22 cellular contexts compared by ENCODE assay signal in genomic region chr2:170423919-170424318, GRCh38.
A peak's percentile ranks its signal among the peaks of the same experiment; 100 is the strongest.
DNase-seq lines count a peak whose midpoint lies in the region; ATAC-seq, FAIRE-seq and TF ChIP-seq lines count a peak whose summit lies in the region.
"Had no signal": no experiment of that assay in that cellular context is flagged by ENCODE, and none has a peak within 500 bp of the region (broad histone marks: within the 10 kb centered on the region; RNA-seq: fewer than 3 reads in every experiment).

No MANE protein-coding gene starts in this region.

- H3K18ac ChIP-seq in trophoblast cell (ENCODE audit: low read length), result no peak overlapping the region

- H4K20me1 ChIP-seq in HepG2 (ENCODE audit: insufficient read depth, low read length), result no peaks in the 10 kb centered on the region
- H4K20me1 ChIP-seq: BLaER1 treated with 17β-estradiol and CSF1 and Interleukin-3, amounts not matched to agents 10 nM and 100 nM had no signal

- no peak for ATAC-seq in HepG2
- ATAC-seq in right lobe of liver, result no peak
- ATAC-seq in natural killer cell treated with Interleukin-12 subunit alpha and Interleukin-12 subunit beta and Interleukin-15 and Interleukin-18, amount 100 ng/mL, for 72 hours, result no peak
- ATAC-seq: A549; CD8-positive, alpha-beta T cell had no signal

- H3K79me1 ChIP-seq in trophoblast cell (ENCODE audit: low read length), result no peaks in the 10 kb centered on the region

- in situ Hi-C loops in HepG2 (cut with HindIII; ENCODE audit: extremely low pct_ligation_motif_present, low pct_unique_long_range_greater_than_20kb), result no loop called here

- H3K4me3 ChIP-seq in HepG2 (replicated peaks in 1 of 3; ENCODE audit: insufficient read depth in 1 of 3, low read depth in 2 of 3, low read length in 3 of 3) (no peak overlapping the region), right lobe of liver (no peak overlapping the region), trophoblast cell (ENCODE audit: low read depth, low read length) (no peak overlapping the region)
- H3K4me3 ChIP-seq: A549; BLaER1 treated with 17β-estradiol and CSF1 and Interleukin-3, amounts not matched to agents 10 nM and 100 nM had no signal

- TF ChIP-seq CTCF in HepG2 (CRISPR knock-in tag; IDR thresholded peaks at IDR 0.05), result peak; percentile 62
- TF ChIP-seq CTCF in right lobe of liver (IDR thresholded peaks at IDR 0.05), result no peak

- peaks cover 0 to 22% of the 10 kb centered on the region in 2 experiments; a peak in 4 of 5 replicates for H3K27me3 ChIP-seq in HepG2 (ENCODE audit: control insufficient read depth in 1 of 2, insufficient read depth in 2 of 2, low read length in 2 of 2)
- H3K27me3 ChIP-seq in right lobe of liver, result no peaks in the 10 kb centered on the region
- no peaks in the 10 kb centered on the region for H3K27me3 ChIP-seq in trophoblast cell (ENCODE audit: insufficient read depth, low read length)

- H3K9me3 Mint-ChIP-seq in natural killer cell treated with Interleukin-12 subunit alpha and Interleukin-12 subunit beta and Interleukin-15 and Interleukin-18, amount 100 ng/mL, for 72 hours, result no peaks in the 10 kb centered on the region
- H3K9me3 Mint-ChIP-seq: CD4-positive, alpha-beta T cell; CD8-positive, alpha-beta T cell had no signal

- H3K4me1 ChIP-seq in HepG2 (ENCODE audit: insufficient read depth, low read length), result peaks cover 26% of the 10 kb centered on the region
- peaks cover 0 to 11% (median 0%) of the 10 kb centered on the region in 4 donors for H3K4me1 ChIP-seq in right lobe of liver
- H3K4me1 ChIP-seq in trophoblast cell (ENCODE audit: control insufficient read depth in 1 of 2, insufficient read depth in 2 of 2, low read length in 2 of 2), result no peaks in the 10 kb centered on the region
- H3K4me1 ChIP-seq: A549 had no signal

- H2AK5ac ChIP-seq in trophoblast cell (ENCODE audit: low read length), result no peak overlapping the region

- no peak overlapping the region for H3K14ac ChIP-seq in trophoblast cell (ENCODE audit: low read length)

- no peak overlapping the region for H2BK5ac ChIP-seq in trophoblast cell (ENCODE audit: low read depth, low read length, poor library complexity)

- H3K4me1 Mint-ChIP-seq in natural killer cell treated with Interleukin-12 subunit alpha and Interleukin-12 subunit beta and Interleukin-15 and Interleukin-18, amount 100 ng/mL, for 72 hours (ENCODE audit: low read depth in 2 of 2), result peaks cover 2 to 8% of the 10 kb centered on the region in 2 donors
- H3K4me1 Mint-ChIP-seq: B cell had no signal

- no peak overlapping the region for H3K4ac ChIP-seq in trophoblast cell (ENCODE audit: low read depth, low read length)

- intact Hi-C loops in HepG2 (cut with micrococcal nuclease; ENCODE audit: unreplicated experiment) (no loop called here), right lobe of liver (cut with DNase I) (no loop called here)

- H3K27ac Mint-ChIP-seq in natural killer cell treated with Interleukin-12 subunit alpha and Interleukin-12 subunit beta and Interleukin-15 and Interleukin-18, amount 100 ng/mL, for 72 hours, result no peak overlapping the region
- H3K27ac Mint-ChIP-seq: B cell; CD4-positive, alpha-beta T cell; CD8-positive, alpha-beta T cell had no signal

- WGBS in HepG2 (ENCODE audit: low lambda C conversion rate), result 45% methylated on average over 2 of the region's 2 CpGs
- WGBS in right lobe of liver (ENCODE audit: insufficient coverage, low coverage, low lambda C conversion rate, missing lambda C conversion rate), result 82% methylated on average over 2 of the region's 2 CpGs
- no CpG with 5 or more reads among the region's 2 CpGs for WGBS in trophoblast cell (ENCODE audit: extremely low coverage, insufficient coverage, insufficient read length)

- CTCF ChIA-PET in HepG2 (lab: Yijun Ruan, JAX; ENCODE audit: low intra/inter-chr PET ratio, low total read pairs), result interaction anchor here (2.4 kb wide), 1 partner anchor 389 kb away, joined by 6 read pairs; no protein-coding TSS in a partner anchor

- no peak overlapping the region for H4K12ac ChIP-seq in trophoblast cell (ENCODE audit: low read depth, low read length)

- no peaks in the 10 kb centered on the region for H3K36me3 Mint-ChIP-seq in natural killer cell treated with Interleukin-12 subunit alpha and Interleukin-12 subunit beta and Interleukin-15 and Interleukin-18, amount 100 ng/mL, for 72 hours
- H3K36me3 Mint-ChIP-seq: CD8-positive, alpha-beta T cell had no signal

- no peaks in the 10 kb centered on the region for H3K79me2 ChIP-seq in HepG2 (ENCODE audit: insufficient read depth, low read length)
- no peaks in the 10 kb centered on the region for H3K79me2 ChIP-seq in trophoblast cell (ENCODE audit: control insufficient read depth, insufficient read depth, low read length, poor library complexity)

- H4K8ac ChIP-seq in trophoblast cell (ENCODE audit: low read depth, low read length), result no peak overlapping the region

- H4K91ac ChIP-seq in trophoblast cell (ENCODE audit: low read depth, low read length), result no peak overlapping the region

- H3K9ac ChIP-seq in HepG2 (ENCODE audit: insufficient read depth, low read depth, low read length), result no peak overlapping the region
- H3K9ac ChIP-seq in trophoblast cell (ENCODE audit: low read length), result no peak overlapping the region
- H3K9ac ChIP-seq: BLaER1 treated with 17β-estradiol and CSF1 and Interleukin-3, amounts not matched to agents 10 nM and 100 nM had no signal

- FAIRE-seq in HepG2 (lab: Jason Lieb, UNC), result no peak
- FAIRE-seq: A549, D721Med, G401.6, GM12891, GM18507, GM19239 had no signal

- H2BK12ac ChIP-seq in trophoblast cell (ENCODE audit: low read length), result no peak overlapping the region

- peaks cover 0 to 8% of the 10 kb centered on the region in 2 donors for H3K27me3 Mint-ChIP-seq in natural killer cell treated with Interleukin-12 subunit alpha and Interleukin-12 subunit beta and Interleukin-15 and Interleukin-18, amount 100 ng/mL, for 72 hours

- H3K9me3 ChIP-seq in HepG2 (ENCODE audit: low read length) (no peaks in the 10 kb centered on the region), right lobe of liver (no peaks in the 10 kb centered on the region), trophoblast cell (ENCODE audit: insufficient read depth, low read depth, low read length) (no peaks in the 10 kb centered on the region)
- H3K9me3 ChIP-seq: A549; BLaER1 treated with 17β-estradiol and CSF1 and Interleukin-3, amounts not matched to agents 10 nM and 100 nM; Caco-2 had no signal

- H3K36me3 ChIP-seq in HepG2 (replicated peaks in 1 of 2; ENCODE audit: control insufficient read depth in 1 of 2, insufficient read depth in 2 of 2, low read length in 2 of 2) (no peaks in the 10 kb centered on the region), right lobe of liver (no peaks in the 10 kb centered on the region), trophoblast cell (ENCODE audit: control insufficient read depth in 1 of 2, insufficient read depth in 2 of 2, low read length in 2 of 2) (no peaks in the 10 kb centered on the region)
- H3K36me3 ChIP-seq: BLaER1 treated with 17β-estradiol and CSF1 and Interleukin-3, amounts not matched to agents 10 nM and 100 nM had no signal

- H3K27ac ChIP-seq in HepG2 (ENCODE audit: extremely low read length, insufficient read depth, low read length), result no peak overlapping the region
- no peak overlapping the region for H3K27ac ChIP-seq in right lobe of liver
- H3K27ac ChIP-seq in trophoblast cell (ENCODE audit: low read depth, low read length), result no peak overlapping the region
- H3K27ac ChIP-seq: 22Rv1; A549; BLaER1 treated with 17β-estradiol and CSF1 and Interleukin-3, amounts not matched to agents 10 nM and 100 nM; C4-2B had no signal

- no peak for TF ChIP-seq EP300 in HepG2 (IDR thresholded peaks at IDR 0.05; ENCODE audit: low read depth in 2 of 2, low read length in 2 of 2)
- TF ChIP-seq EP300 in HepG2 (CRISPR knock-in tag; IDR thresholded peaks at IDR 0.05; ENCODE audit: borderline replicate concordance), result no peak

- no TSS peak for BruUV-seq in HepG2 (replicated peaks; lab: Mats Ljungman, UMichigan)

- H2AFZ ChIP-seq in HepG2 (ENCODE audit: low read length), result no peak overlapping the region
- H2AFZ ChIP-seq in trophoblast cell (ENCODE audit: insufficient read depth, low read length, poor library complexity), result no peak overlapping the region

- DNase-seq in HepG2 (ENCODE audit: low spot score) (no peak), right lobe of liver (no peak), trophoblast cell (no peak), T1000 (lab: John Stamatoyannopoulos, UW) (no peak)
- DNase-seq in natural killer cell treated with Interleukin-12 subunit alpha and Interleukin-12 subunit beta and Interleukin-15 and Interleukin-18, amount 100 ng/mL, for 72 hours (ENCODE audit: low spot score), result no peak
- DNase-seq: AML-193; Caco-2; Calu3; CD4-positive, alpha-beta T cell; CD8-positive, alpha-beta T cell; DMS79 treated with DMSO at 0.1 percent for 48 hours; GF-D8 had no signal

- no peak overlapping the region for H3K4me3 Mint-ChIP-seq in natural killer cell treated with Interleukin-12 subunit alpha and Interleukin-12 subunit beta and Interleukin-15 and Interleukin-18, amount 100 ng/mL, for 72 hours
- H3K4me3 Mint-ChIP-seq: B cell; CD4-positive, alpha-beta T cell; CD8-positive, alpha-beta T cell had no signal

- no peak overlapping the region for H2BK120ac ChIP-seq in trophoblast cell (ENCODE audit: insufficient read depth, low read length, poor library complexity)

- H3K4me2 ChIP-seq in HepG2 (ENCODE audit: low read depth, low read length) (no peak overlapping the region), trophoblast cell (ENCODE audit: low read length) (no peak overlapping the region)
- H3K4me2 ChIP-seq: A549; BLaER1 treated with 17β-estradiol and CSF1 and Interleukin-3, amounts not matched to agents 10 nM and 100 nM had no signal

- no peak for TF ChIP-seq POLR2A in HepG2 (IDR thresholded peaks at IDR 0.05; ENCODE audit: insufficient read depth in 1 of 2, low read depth in 2 of 2, low read length in 2 of 2)
- TF ChIP-seq POLR2A in right lobe of liver (IDR thresholded peaks at IDR 0.05), result no peak

- no peak for TF ChIP-seq RAD21 in HepG2 (CRISPR knock-in tag; IDR thresholded peaks at IDR 0.05)

- H3K23ac ChIP-seq in trophoblast cell (ENCODE audit: low read length), result peak overlapping the region; percentile 52

- POLR2A ChIA-PET in HepG2 (lab: Yijun Ruan, JAX), result interaction anchor here (1.1 to 2.7 kb wide), 2 partner anchors 31 to 106 kb away, joined by 3 to 14 read pairs; no protein-coding TSS in a partner anchor

TF ChIP-seq in HepG2, 621 proteins besides CTCF, POLR2A, EP300 and RAD21 (continues in another document):
- TF ChIP-seq MED1 (CRISPR knock-in tag; IDR thresholded peaks at IDR 0.05) (no peak), ZSCAN9 (CRISPR knock-in tag; IDR thresholded peaks at IDR 0.05; ENCODE audit: borderline replicate concordance) (no peak)
